ENCODE assay signal across 18 cellular contexts in the genomic region with DNA sequence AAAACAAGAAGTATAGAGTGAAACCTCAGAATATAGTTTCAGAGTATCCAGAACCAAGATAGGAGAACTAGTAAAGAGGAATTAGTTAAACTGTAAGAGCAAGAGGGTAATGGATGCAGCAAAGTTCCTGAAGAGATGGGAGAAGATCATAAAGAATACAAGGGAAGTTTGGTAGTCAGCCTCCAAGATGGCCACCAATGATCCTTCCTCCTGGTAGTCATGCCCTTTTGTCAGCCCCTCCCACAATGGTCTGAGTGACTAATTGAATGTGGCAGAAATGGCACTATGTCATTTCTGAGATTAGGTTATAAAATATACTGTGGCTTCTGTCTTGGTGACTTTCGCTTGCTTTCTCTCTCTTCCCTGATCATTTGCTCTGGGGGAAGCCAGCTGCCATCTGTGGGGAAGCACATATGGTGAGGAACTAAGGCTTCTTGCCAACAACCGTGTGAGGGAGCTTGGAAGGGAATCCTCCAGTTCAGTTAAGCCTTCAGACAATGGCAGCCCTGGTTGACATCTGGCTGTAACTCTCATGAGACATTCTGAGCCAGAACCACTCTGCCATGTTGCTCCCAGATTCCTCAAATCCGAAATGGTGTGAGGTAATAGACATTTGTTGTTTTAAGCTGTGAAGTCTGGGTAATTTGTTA. TPM values are rescaled to one million over a fixed set of nuclear protein-coding genes. Genes with fewer than 3 reads are reported as not detected.
DNase-seq lines count a peak whose midpoint lies in the region; ATAC-seq and TF ChIP-seq lines count a peak whose summit lies in the region.
"Had no signal": no experiment of that assay in that cellular context is flagged by ENCODE, and none has a peak within 500 bp of the region (broad histone marks: within the 10 kb centered on the region; RNA-seq: fewer than 3 reads in every experiment).

No MANE protein-coding gene starts in this region.

- H3K4me1 ChIP-seq in GM23338 (ENCODE audit: insufficient read depth): no peaks in the 10 kb centered on the region
- H3K4me1 ChIP-seq: BLaER1, colonic mucosa, heart right ventricle had no signal

- peaks cover 3% of the 10 kb centered on the region; the same call in 1 of the 3 replicates for H3K9me3 Mint-ChIP-seq in GM23338
- H3K9me3 Mint-ChIP-seq in activated CD8-positive, alpha-beta memory T cell treated with anti-CD3 and anti-CD28 coated beads, Interleukin-2, amount 10 ng/mL, durations not matched to agents 7 days and 5 days (ENCODE audit: low read depth): peaks cover 9% of the 10 kb centered on the region

- H3K4me3 ChIP-seq in GM23338 (no peak overlapping the region), fibroblast of mammary gland (ENCODE audit: control insufficient read depth, low read depth, low read length) (no peak overlapping the region)
- H3K4me3 ChIP-seq: BLaER1, colonic mucosa, heart right ventricle, thoracic aorta had no signal

- no peak overlapping the region for H3K4me3 Mint-ChIP-seq in GM23338
- no peak overlapping the region for H3K4me3 Mint-ChIP-seq in activated CD8-positive, alpha-beta memory T cell treated with anti-CD3 and anti-CD28 coated beads, Interleukin-2, amount 10 ng/mL, durations not matched to agents 7 days and 5 days
- H3K4me3 Mint-ChIP-seq: activated B cell treated with CpG ODN at 0.5 μM for 24 hours had no signal

- no peak overlapping the region for H3K27ac Mint-ChIP-seq in GM23338
- H3K27ac Mint-ChIP-seq in activated CD8-positive, alpha-beta memory T cell treated with anti-CD3 and anti-CD28 coated beads, Interleukin-2, amount 10 ng/mL, durations not matched to agents 7 days and 5 days: no peak overlapping the region
- H3K27ac Mint-ChIP-seq: activated B cell treated with CpG ODN at 0.5 μM for 24 hours had no signal

- TF ChIP-seq CTCF in GM23338 (conservative IDR thresholded peaks at IDR 0.05; ENCODE audit: low read depth in 2 of 2) (no peak), fibroblast of mammary gland (conservative IDR thresholded peaks at IDR 0.05; ENCODE audit: control insufficient read depth, insufficient read depth, low read depth, low read length) (no peak)

- H3K36me3 Mint-ChIP-seq in GM23338 (ENCODE audit: low read depth): no peaks in the 10 kb centered on the region
- H3K36me3 Mint-ChIP-seq in activated CD8-positive, alpha-beta memory T cell treated with anti-CD3 and anti-CD28 coated beads, Interleukin-2, amount 10 ng/mL, durations not matched to agents 7 days and 5 days: peaks cover 8% of the 10 kb centered on the region

- H3K27ac ChIP-seq in GM23338 (ENCODE audit: low read depth): no peak overlapping the region
- H3K27ac ChIP-seq: BLaER1, colonic mucosa, thoracic aorta had no signal

- no peaks in the 10 kb centered on the region for H4K20me1 ChIP-seq in GM23338 (replicated peaks; ENCODE audit: insufficient read depth)
- H4K20me1 ChIP-seq: BLaER1 had no signal

- no peaks in the 10 kb centered on the region for H3K79me2 ChIP-seq in GM23338 (replicated peaks; ENCODE audit: insufficient read depth)

- no peak for ATAC-seq in GM23338
- ATAC-seq in HG03521 (IDR thresholded peaks at IDR 0.05; ENCODE audit: unreplicated experiment): no peak
- ATAC-seq in activated CD8-positive, alpha-beta memory T cell treated with anti-CD3 and anti-CD28 coated beads, Interleukin-2, amount 10 ng/mL, durations not matched to agents 7 days and 5 days: no peak
- no peak for ATAC-seq in GM21786 (IDR thresholded peaks at IDR 0.05; ENCODE audit: unreplicated experiment)
- ATAC-seq: heart right ventricle had no signal

- H3K36me3 ChIP-seq in GM23338 (ENCODE audit: insufficient read depth): no peaks in the 10 kb centered on the region
- H3K36me3 ChIP-seq: BLaER1, colonic mucosa, heart right ventricle, thoracic aorta had no signal

- H3K27me3 ChIP-seq in GM23338 (ENCODE audit: insufficient read depth): no peaks in the 10 kb centered on the region
- H3K27me3 ChIP-seq: BLaER1, colonic mucosa, heart right ventricle had no signal

- H3K27me3 Mint-ChIP-seq in GM23338 (ENCODE audit: insufficient read depth, low read depth, poor library complexity): peaks cover 2% of the 10 kb centered on the region
- no peaks in the 10 kb centered on the region for H3K27me3 Mint-ChIP-seq in activated CD8-positive, alpha-beta memory T cell treated with anti-CD3 and anti-CD28 coated beads, Interleukin-2, amount 10 ng/mL, durations not matched to agents 7 days and 5 days
- H3K27me3 Mint-ChIP-seq: activated B cell treated with CpG ODN at 0.5 μM for 24 hours had no signal

- H3K4me2 ChIP-seq in GM23338: no peak overlapping the region
- H3K4me2 ChIP-seq: BLaER1 had no signal

- DNase-seq in CD1c-positive myeloid dendritic cell (ENCODE audit: extremely low spot score) (peak; percentile 83), GM23338 (ENCODE audit: low spot score) (no peak), NCI-H524 treated with DMSO at 0.1 percent for 48 hours (lab: John Stamatoyannopoulos, UW) (peak; percentile 54), fibroblast of mammary gland (ENCODE audit: low read depth) (peak; percentile 24), HK-2 (ENCODE audit: unreplicated experiment) (no peak)
- no peak for DNase-seq in activated CD8-positive, alpha-beta memory T cell treated with anti-CD3 and anti-CD28 coated beads, Interleukin-2, amount 10 ng/mL, durations not matched to agents 7 days and 5 days
- DNase-seq: activated B cell treated with CpG ODN at 0.5 μM for 24 hours; activated CD8-positive, alpha-beta memory T cell treated with anti-CD3 and anti-CD28 coated beads, Interleukin-2, amount 50 U/mL, for 4 hours; activated naive CD4-positive, alpha-beta T cell treated with Interleukin-2 at 50 U/mL for 16 hours; colonic mucosa; heart right ventricle; NCI-H345; stimulated activated CD4-positive, alpha-beta T cell treated with anti-CD3 and anti-CD28 coated beads, Interleukin-4, amount 100 ng/mL, for 24 hours; T-helper 1 cell had no signal

- H3K4me1 Mint-ChIP-seq in GM23338: peaks cover 2% of the 10 kb centered on the region; the same call in 1 of the 3 replicates
- no peaks in the 10 kb centered on the region for H3K4me1 Mint-ChIP-seq in activated CD8-positive, alpha-beta memory T cell treated with anti-CD3 and anti-CD28 coated beads, Interleukin-2, amount 10 ng/mL, durations not matched to agents 7 days and 5 days

- no peaks in the 10 kb centered on the region for H3F3A ChIP-seq in GM23338 (replicated peaks; ENCODE audit: low read depth)

- CTCF ChIA-PET in activated CD8-positive, alpha-beta memory T cell treated with anti-CD3 and anti-CD28 coated beads, Interleukin-2, amount 10 ng/mL, durations not matched to agents 7 days and 5 days (lab: Charles Lee): interaction anchor here (1.0 kb wide), 1 partner anchor 19 kb away, joined by 3 read pairs; no protein-coding TSS in a partner anchor

- H3K9me2 ChIP-seq in GM23338 (ENCODE audit: insufficient read depth): no peaks in the 10 kb centered on the region

- H2AFZ ChIP-seq in GM23338: peak overlapping the region; percentile 34; the same call in 1 of the 2 replicates

TF ChIP-seq in GM23338, 12 proteins besides CTCF, POLR2A, EP300 and RAD21 (continues in another document):
- TF ChIP-seq STAT1 (IDR thresholded peaks at IDR 0.05; ENCODE audit: unreplicated experiment): no peak
- TF ChIP-seq, protein P1, sequence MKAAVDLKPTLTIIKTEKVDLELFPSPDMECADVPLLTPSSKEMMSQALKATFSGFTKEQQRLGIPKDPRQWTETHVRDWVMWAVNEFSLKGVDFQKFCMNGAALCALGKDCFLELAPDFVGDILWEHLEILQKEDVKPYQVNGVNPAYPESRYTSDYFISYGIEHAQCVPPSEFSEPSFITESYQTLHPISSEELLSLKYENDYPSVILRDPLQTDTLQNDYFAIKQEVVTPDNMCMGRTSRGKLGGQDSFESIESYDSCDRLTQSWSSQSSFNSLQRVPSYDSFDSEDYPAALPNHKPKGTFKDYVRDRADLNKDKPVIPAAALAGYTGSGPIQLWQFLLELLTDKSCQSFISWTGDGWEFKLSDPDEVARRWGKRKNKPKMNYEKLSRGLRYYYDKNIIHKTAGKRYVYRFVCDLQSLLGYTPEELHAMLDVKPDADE (IDR thresholded peaks at IDR 0.05): no peak

RNA-seq across cellular contexts. Expression of gene AMN1, which starts 55.3 kb away (rescaled TPM):
- total RNA-seq in GM23338 (2014; rRNA removed; shearing (Covaris generic)): 12.3 and 12.6 TPM in 2 replicates
- 14.1 and 17.7 TPM in 2 replicates for polyA plus RNA-seq in GM23338 (2016; fragmentation: Nextera tagmentation; extraction: Ambion mirVana)
- total RNA-seq in activated CD8-positive, alpha-beta memory T cell treated with anti-CD3 and anti-CD28 coated beads, Interleukin-2, amount 10 ng/mL, durations not matched to agents 7 days and 5 days: 1 to 10 TPM; 3.1 to 3.9 TPM

Comparison
In these comparisons a context has a peak if more than half of its experiments do, and no peak if none do; other contexts are left out.
1. DNase-seq: peak in CD1c-positive myeloid dendritic cell (single experiment), NCI-H524 treated with DMSO at 0.1 percent for 48 hours (single experiment) and fibroblast of mammary gland (single experiment); none in GM23338 (single experiment), HK-2 (single experiment) and activated CD8-positive, alpha-beta memory T cell treated with anti-CD3 and anti-CD28 coated beads, Interleukin-2, amount 10 ng/mL, durations not matched to agents 7 days and 5 days (single experiment).